Comparison of ENCODE assay signal across 21 cellular contexts in genomic region chr6:51585264-51585663, GRCh38.
"Had no signal": no experiment of that assay in that cellular context is flagged by ENCODE, and none has a peak within 500 bp of the region (broad histone marks: within the 10 kb centered on the region; RNA-seq: fewer than 3 reads in every experiment).

No MANE protein-coding gene starts in this region.

- H3K9ac ChIP-seq: SK-N-SH had no signal

- H3K4me3 ChIP-seq: MG63 had no signal

- H3K27ac ChIP-seq: RWPE1 had no signal

- H3K9me3 ChIP-seq: MG63, SK-N-SH had no signal

- FAIRE-seq: HepG2 had no signal

- ATAC-seq: HepG2, T-cell had no signal

- H3K27me3 ChIP-seq: MG63 had no signal

- H3K36me3 ChIP-seq: MG63 had no signal

- H3K4me2 ChIP-seq: SK-N-SH had no signal

- DNase-seq: IMR-90, Karpas-422, KG1, MG63, NCI-H1092, NCI-H1436, NCI-H187, NCI-H2029, NCI-H2081 treated with DMSO at 0.1 percent for 48 hours, NCI-H2171, NCI-H226, NCI-H446, NCI-H510A, NCI-H524 treated with DMSO at 0.1 percent for 48 hours, NCI-H774, SHP77, SK-N-SH, SW 1271, T-cell had no signal
